In the genomic region with DNA sequence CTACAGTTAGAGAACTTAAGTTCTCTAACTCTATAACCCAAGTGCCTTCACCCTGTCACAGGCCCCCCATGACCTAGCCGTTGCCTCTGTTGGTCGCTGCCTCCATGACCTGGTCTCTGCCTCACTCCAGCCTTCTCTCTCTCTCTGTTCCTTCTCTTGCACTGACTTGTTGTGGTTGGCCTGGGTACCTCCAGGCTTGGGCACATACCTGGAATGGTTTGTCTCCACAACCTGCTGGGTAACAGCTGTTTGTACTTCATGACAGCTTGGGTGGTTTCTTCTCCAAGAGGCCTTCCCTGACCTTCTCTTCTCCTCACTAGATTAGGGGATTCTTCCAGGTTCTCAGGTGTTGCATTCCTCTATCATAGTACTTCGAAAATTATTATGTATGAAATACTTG, we compare ENCODE assay signal across 14 cellular contexts.
A peak's percentile ranks its signal among the peaks of the same experiment; 100 is the strongest.
DNase-seq lines count a peak whose midpoint lies in the region; ATAC-seq and TF ChIP-seq lines count a peak whose summit lies in the region.
"Had no signal": no experiment of that assay in that cellular context is flagged by ENCODE, and none has a peak within 500 bp of the region (broad histone marks: within the 10 kb centered on the region; RNA-seq: fewer than 3 reads in every experiment).

No MANE protein-coding gene starts in this region.

- no peak overlapping the region for H3K4me3 Mint-ChIP-seq in stimulated activated effector memory CD8-positive, alpha-beta T cell treated with anti-CD3 and anti-CD28 coated beads, Interleukin-12 subunit alpha, Interleukin-12 subunit beta, amount 100 ng/mL, for 72 hours
- no peak overlapping the region for H3K4me3 Mint-ChIP-seq in glutamatergic neuron (ENCODE audit: unreplicated experiment)
- H3K4me3 Mint-ChIP-seq: B cell; CD4-positive, alpha-beta memory T cell; GM23338 had no signal

- H3K27ac Mint-ChIP-seq in stimulated activated effector memory CD8-positive, alpha-beta T cell treated with anti-CD3 and anti-CD28 coated beads, Interleukin-12 subunit alpha, Interleukin-12 subunit beta, amount 100 ng/mL, for 72 hours, result no peak overlapping the region
- H3K27ac Mint-ChIP-seq in glutamatergic neuron (ENCODE audit: unreplicated experiment), result no peak overlapping the region
- H3K27ac Mint-ChIP-seq: B cell; CD4-positive, alpha-beta memory T cell; GM23338 had no signal

- peak; percentile 34 for ATAC-seq in stimulated activated effector memory CD8-positive, alpha-beta T cell treated with anti-CD3 and anti-CD28 coated beads, Interleukin-12 subunit alpha, Interleukin-12 subunit beta, amount 100 ng/mL, for 72 hours
- ATAC-seq in HG02970 (IDR thresholded peaks at IDR 0.05; ENCODE audit: low FRiP score, unreplicated experiment), result no peak
- ATAC-seq: GM12878, GM23338 had no signal

- H3K4me1 Mint-ChIP-seq in stimulated activated effector memory CD8-positive, alpha-beta T cell treated with anti-CD3 and anti-CD28 coated beads, Interleukin-12 subunit alpha, Interleukin-12 subunit beta, amount 100 ng/mL, for 72 hours, result no peaks in the 10 kb centered on the region
- peaks cover 1% of the 10 kb centered on the region for H3K4me1 Mint-ChIP-seq in glutamatergic neuron (ENCODE audit: low read depth, unreplicated experiment)
- H3K4me1 Mint-ChIP-seq: B cell; CD4-positive, alpha-beta memory T cell had no signal

- H3K27me3 ChIP-seq in ascending aorta, result no peaks in the 10 kb centered on the region
- H3K27me3 ChIP-seq in esophagus muscularis mucosa, result peaks cover 0 to 3% (median 0%) of the 10 kb centered on the region in 4 donors
- no peaks in the 10 kb centered on the region for H3K27me3 ChIP-seq in tibial nerve

- intact Hi-C loops in ascending aorta (cut with DNase I) (loop anchor here (5.0 to 10.0 kb wide), 4 partner anchors 131 to 988 kb away; a partner anchor contains a TSS), esophagus muscularis mucosa (cut with DNase I) (no loop called here)

- H3K4me3 ChIP-seq in ascending aorta, result no peak overlapping the region
- H3K4me3 ChIP-seq in esophagus muscularis mucosa, result no peak overlapping the region
- no peak overlapping the region for H3K4me3 ChIP-seq in tibial nerve
- H3K4me3 ChIP-seq: GM12878, GM23338 had no signal

- peak overlapping the region; percentile 35 to 58 for H3K27ac ChIP-seq in ascending aorta
- no peak overlapping the region for H3K27ac ChIP-seq in esophagus muscularis mucosa (replicated peaks in 1 of 4)
- peak overlapping the region in 3 of 4 donors; percentile 3 to 95 (median 93) for H3K27ac ChIP-seq in tibial nerve

- no peak for DNase-seq in ascending aorta (ENCODE audit: low spot score in 2 of 2)
- peak; percentile 82 for DNase-seq in esophagus muscularis mucosa (ENCODE audit: extremely low spot score)
- DNase-seq in stimulated activated effector memory CD8-positive, alpha-beta T cell treated with anti-CD3 and anti-CD28 coated beads, Interleukin-12 subunit alpha, Interleukin-12 subunit beta, amount 100 ng/mL, for 72 hours (ENCODE audit: low spot score in 2 of 2), result no peak
- DNase-seq in tibial nerve (ENCODE audit: low spot score in 2 of 2), result no peak
- DNase-seq in glutamatergic neuron, result no peak
- no peak for DNase-seq in CD1c-positive myeloid dendritic cell (ENCODE audit: extremely low spot score)
- DNase-seq: C1 segment of cervical spinal cord; CD4-positive, alpha-beta memory T cell; DMS79; H7 had no signal

- TF ChIP-seq EP300 in esophagus muscularis mucosa (IDR thresholded peaks at IDR 0.05) (no peak), tibial nerve (IDR thresholded peaks at IDR 0.05) (no peak)

- H3K27me3 Mint-ChIP-seq in glutamatergic neuron (ENCODE audit: unreplicated experiment), result no peaks in the 10 kb centered on the region

- no peaks in the 10 kb centered on the region for H3K36me3 ChIP-seq in ascending aorta
- no peaks in the 10 kb centered on the region for H3K36me3 ChIP-seq in esophagus muscularis mucosa
- H3K36me3 ChIP-seq in tibial nerve, result no peaks in the 10 kb centered on the region

- H3K9me3 Mint-ChIP-seq in stimulated activated effector memory CD8-positive, alpha-beta T cell treated with anti-CD3 and anti-CD28 coated beads, Interleukin-12 subunit alpha, Interleukin-12 subunit beta, amount 100 ng/mL, for 72 hours, result no peaks in the 10 kb centered on the region
- no peaks in the 10 kb centered on the region for H3K9me3 Mint-ChIP-seq in glutamatergic neuron (ENCODE audit: unreplicated experiment)
- H3K9me3 Mint-ChIP-seq: GM23338 had no signal

- H3K4me1 ChIP-seq in ascending aorta (peaks cover 10 to 40% of the 10 kb centered on the region in 2 donors), esophagus muscularis mucosa (peaks cover 0 to 51% (median 34%) of the 10 kb centered on the region in 4 donors), tibial nerve (peaks cover 0 to 95% (median 44%) of the 10 kb centered on the region in 4 donors)

- no peaks in the 10 kb centered on the region for H3K9me3 ChIP-seq in ascending aorta
- no peaks in the 10 kb centered on the region for H3K9me3 ChIP-seq in esophagus muscularis mucosa
- H3K9me3 ChIP-seq in tibial nerve, result no peaks in the 10 kb centered on the region

- H3K36me3 Mint-ChIP-seq in stimulated activated effector memory CD8-positive, alpha-beta T cell treated with anti-CD3 and anti-CD28 coated beads, Interleukin-12 subunit alpha, Interleukin-12 subunit beta, amount 100 ng/mL, for 72 hours, result no peaks in the 10 kb centered on the region
- no peaks in the 10 kb centered on the region for H3K36me3 Mint-ChIP-seq in glutamatergic neuron (ENCODE audit: unreplicated experiment)
- H3K36me3 Mint-ChIP-seq: CD4-positive, alpha-beta memory T cell had no signal

- WGBS in esophagus muscularis mucosa, result 92% methylated on average over 3 of the region's 3 CpGs
- WGBS in tibial nerve, 2 donors, result 83 to 92% methylated on average over 3 of the region's 3 CpGs

- TF ChIP-seq POLR2A in esophagus muscularis mucosa (IDR thresholded peaks at IDR 0.05; ENCODE audit: low read depth), result no peak
- no peak for TF ChIP-seq POLR2A in tibial nerve (IDR thresholded peaks at IDR 0.05)

- no peak for TF ChIP-seq CTCF in ascending aorta (IDR thresholded peaks at IDR 0.05)
- TF ChIP-seq CTCF in esophagus muscularis mucosa (IDR thresholded peaks at IDR 0.05), result no peak
- TF ChIP-seq CTCF in tibial nerve (IDR thresholded peaks at IDR 0.05), result no peak
- TF ChIP-seq CTCF in glutamatergic neuron (IDR thresholded peaks at IDR 0.05; ENCODE audit: partially characterized antibody, unreplicated experiment), result no peak

Comparison
In these comparisons a context has a peak if more than half of its experiments do, and no peak if none do; other contexts are left out.
1. H3K27ac ChIP-seq: peak in ascending aorta (2 of 2) and tibial nerve (3 of 4); none in esophagus muscularis mucosa (0 of 4).